Comparison of ENCODE assay signal across 1 cellular context in genomic region chr2:113257511-113258264, GRCh38.
TF ChIP-seq lines count a peak whose summit lies in the region.

No MANE protein-coding gene starts in this region.

TF ChIP-seq in WTC11, 78 proteins besides CTCF, POLR2A, EP300 and RAD21 (continued from another document):
- TF ChIP-seq ZNF512 (CRISPR knock-in tag; IDR thresholded peaks at IDR 0.05; ENCODE audit: borderline replicate concordance) = 0 out of 2 replicates have a peak, but pooled peaks have one; percentile 29
